Comparison of ENCODE assay signal across 24 cellular contexts in genomic region chr12:90331821-90332220, GRCh38.
"Had no signal": no experiment of that assay in that cellular context is flagged by ENCODE, and none has a peak within 500 bp of the region (broad histone marks: within the 10 kb centered on the region; RNA-seq: fewer than 3 reads in every experiment).

No MANE protein-coding gene starts in this region.

- DNase-seq: effector memory CD8-positive, alpha-beta T cell; foreskin fibroblast; gastrocnemius medialis; hippocampal formation; natural killer cell; right lobe of liver; stimulated activated CD4-positive, alpha-beta T cell treated with anti-CD3 and anti-CD28 coated beads, Interleukin-12 subunit alpha, Interleukin-12 subunit beta, amount 100 ng/mL, for 4 hours; stimulated activated CD4-positive, alpha-beta T cell treated with anti-CD3 and anti-CD28 coated beads, Interleukin-1b, Interleukin-23, amount 100 ng/mL, for 48 hours; stimulated activated CD4-positive, alpha-beta T cell treated with anti-CD3 and anti-CD28 coated beads, Interleukin-4, amount 100 ng/mL, for 1 hour; stimulated activated CD8-positive, alpha-beta memory T cell treated with anti-CD3 and anti-CD28 coated beads, Interleukin-4, amount 100 ng/mL, for 48 hours; stimulated activated naive CD4-positive, alpha-beta T cell; stimulated activated naive CD8-positive, alpha-beta T cell treated with anti-CD3 and anti-CD28 coated beads, Interleukin-15, amount 100 ng/mL, for 72 hours; transverse colon; upper lobe of right lung; uterus had no signal

- H3K4me3 ChIP-seq: coronary artery, gastrocnemius medialis, heart left ventricle, lung, neural progenitor cell, right lobe of liver, smooth muscle cell, suprapubic skin, transverse colon, upper lobe of right lung, uterus had no signal

- H3K9me3 ChIP-seq: gastrocnemius medialis, heart left ventricle, right lobe of liver, suprapubic skin, transverse colon, upper lobe of right lung, uterus had no signal

- H2AFZ ChIP-seq: neural progenitor cell, parathyroid adenoma had no signal

- H3K9ac ChIP-seq: neural progenitor cell, parathyroid adenoma had no signal

- H3K27ac ChIP-seq: coronary artery, gastrocnemius medialis, neural progenitor cell, parathyroid adenoma, right lobe of liver, suprapubic skin, transverse colon, upper lobe of right lung, uterus had no signal

- H3K36me3 ChIP-seq: gastrocnemius medialis, heart left ventricle, neural progenitor cell, right lobe of liver, suprapubic skin, transverse colon, upper lobe of right lung, uterus had no signal

- H3K27me3 ChIP-seq: gastrocnemius medialis, heart left ventricle, right lobe of liver, suprapubic skin, transverse colon, upper lobe of right lung, uterus had no signal

- H3K4me2 ChIP-seq: neural progenitor cell, smooth muscle cell had no signal

- FAIRE-seq: endometrium, islet of Langerhans had no signal

- H3K4me1 ChIP-seq: gastrocnemius medialis, neural progenitor cell, parathyroid adenoma, right lobe of liver, suprapubic skin, upper lobe of right lung, uterus had no signal

- H3K79me2 ChIP-seq: parathyroid adenoma had no signal
